20 cellular contexts compared by ENCODE assay signal in the genomic region with DNA sequence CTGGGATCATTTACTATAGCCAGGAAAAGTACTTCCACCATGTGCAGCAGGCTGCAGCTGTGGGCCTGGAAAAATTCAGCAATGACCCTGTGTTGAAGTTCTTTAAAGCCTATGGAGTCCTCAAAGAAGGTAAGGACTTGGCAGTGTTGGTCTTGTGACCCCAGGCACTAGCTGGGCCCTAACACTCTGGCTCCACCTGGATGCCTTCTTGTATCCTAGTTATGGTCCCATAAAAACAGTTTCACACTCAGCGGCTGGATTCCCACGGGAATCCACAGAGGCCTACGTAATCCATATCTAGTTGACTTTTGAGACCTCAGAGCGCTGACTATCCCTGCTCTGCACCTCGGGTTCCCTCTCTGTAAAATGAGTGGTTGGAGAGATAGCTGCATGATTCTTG. TPM values are rescaled to one million over a fixed set of nuclear protein-coding genes. Genes with fewer than 3 reads are reported as not detected.
A peak's percentile ranks its signal among the peaks of the same experiment; 100 is the strongest.
DNase-seq lines count a peak whose midpoint lies in the region; ATAC-seq and TF ChIP-seq lines count a peak whose summit lies in the region.
"Had no signal": no experiment of that assay in that cellular context is flagged by ENCODE, and none has a peak within 500 bp of the region (broad histone marks: within the 10 kb centered on the region; RNA-seq: fewer than 3 reads in every experiment).

No MANE protein-coding gene starts in this region.

- H3K4me3 ChIP-seq in OCI-LY7 (ENCODE audit: low read depth, low read length, poor library complexity, severe bottlenecking): peak overlapping the region; percentile 85
- H3K4me3 ChIP-seq in endodermal cell (ENCODE audit: low read length): no peak overlapping the region
- H3K4me3 ChIP-seq in lower leg skin (ENCODE audit: low read depth, poor library complexity, severe bottlenecking): no peak overlapping the region
- H3K4me3 ChIP-seq: thyroid gland had no signal

- H3K9me3 ChIP-seq in OCI-LY7 (ENCODE audit: low read length) (no peaks in the 10 kb centered on the region), endodermal cell (ENCODE audit: control insufficient read depth, low read length) (no peaks in the 10 kb centered on the region)
- H3K9me3 ChIP-seq: thyroid gland had no signal

- CTCF ChIA-PET in activated CD8-positive, alpha-beta memory T cell treated with anti-CD3 and anti-CD28 coated beads, Interleukin-2, amount 10 ng/mL, durations not matched to agents 7 days and 5 days (lab: Charles Lee): interaction anchor here (0.8 to 5.7 kb wide), 11 partner anchors 9 to 183 kb away, joined by 3 to 37 read pairs (median 3); no protein-coding TSS in a partner anchor
- CTCF ChIA-PET in OCI-LY7 (lab: Charles Lee; ENCODE audit: unreplicated experiment): interaction anchor here (0.7 to 1.4 kb wide), 2 partner anchors 69 to 179 kb away, joined by 3 to 4 read pairs; no protein-coding TSS in a partner anchor

- no peaks in the 10 kb centered on the region for H4K20me1 ChIP-seq in OCI-LY7 (ENCODE audit: insufficient read depth, low read length)

- peaks cover 40% of the 10 kb centered on the region for H3K4me1 Mint-ChIP-seq in activated CD8-positive, alpha-beta memory T cell treated with anti-CD3 and anti-CD28 coated beads, Interleukin-2, amount 10 ng/mL, durations not matched to agents 7 days and 5 days
- peaks cover 16% of the 10 kb centered on the region for H3K4me1 Mint-ChIP-seq in endodermal cell
- peaks cover 43% of the 10 kb centered on the region for H3K4me1 Mint-ChIP-seq in stimulated activated memory B cell treated with anti-CD40 and anti-IgM and Interleukin-4, amounts not matched to agents 10 μg/mL and 1 μg/mL and 100 μg/mL, for 72 hours

- POLR2A ChIA-PET in OCI-LY7 (lab: Charles Lee): interaction anchor here (0.6 to 2.8 kb wide), 14 partner anchors 12 to 179 kb away, joined by 3 to 11 read pairs (median 3); no protein-coding TSS in a partner anchor

- no peaks in the 10 kb centered on the region for H3K9me3 Mint-ChIP-seq in activated CD8-positive, alpha-beta memory T cell treated with anti-CD3 and anti-CD28 coated beads, Interleukin-2, amount 10 ng/mL, durations not matched to agents 7 days and 5 days (ENCODE audit: low read depth)
- H3K9me3 Mint-ChIP-seq in endodermal cell: no peaks in the 10 kb centered on the region
- H3K9me3 Mint-ChIP-seq in stimulated activated memory B cell treated with anti-CD40 and anti-IgM and Interleukin-4, amounts not matched to agents 10 μg/mL and 1 μg/mL and 100 μg/mL, for 72 hours: no peaks in the 10 kb centered on the region

- no peak for ATAC-seq in activated CD8-positive, alpha-beta memory T cell treated with anti-CD3 and anti-CD28 coated beads, Interleukin-2, amount 10 ng/mL, durations not matched to agents 7 days and 5 days
- no peak for ATAC-seq in stimulated activated memory B cell treated with anti-CD40 and anti-IgM and Interleukin-4, amounts not matched to agents 10 μg/mL and 1 μg/mL and 100 μg/mL, for 72 hours

- H3K9ac ChIP-seq in endodermal cell (ENCODE audit: extremely low read depth, low read length, poor library complexity, severe bottlenecking): no peak overlapping the region

- H3K36me3 Mint-ChIP-seq in activated CD8-positive, alpha-beta memory T cell treated with anti-CD3 and anti-CD28 coated beads, Interleukin-2, amount 10 ng/mL, durations not matched to agents 7 days and 5 days: peaks cover 3% of the 10 kb centered on the region
- no peaks in the 10 kb centered on the region for H3K36me3 Mint-ChIP-seq in endodermal cell (ENCODE audit: low read depth)
- peaks cover 8% of the 10 kb centered on the region for H3K36me3 Mint-ChIP-seq in stimulated activated memory B cell treated with anti-CD40 and anti-IgM and Interleukin-4, amounts not matched to agents 10 μg/mL and 1 μg/mL and 100 μg/mL, for 72 hours

- no TSS peak for BruUV-seq in OCI-LY7 (replicated peaks; lab: Mats Ljungman, UMichigan)

- TF ChIP-seq CTCF in OCI-LY7 (conservative IDR thresholded peaks at IDR 0.05; ENCODE audit: low read length): no peak
- no peak for TF ChIP-seq CTCF in endodermal cell (conservative IDR thresholded peaks at IDR 0.05)
- no peak for TF ChIP-seq CTCF in lower leg skin (IDR thresholded peaks at IDR 0.05)

- DNase-seq in activated CD8-positive, alpha-beta memory T cell treated with anti-CD3 and anti-CD28 coated beads, Interleukin-2, amount 10 ng/mL, durations not matched to agents 7 days and 5 days: peak; percentile 37
- DNase-seq in activated CD8-positive, alpha-beta memory T cell treated with anti-CD3 and anti-CD28 coated beads, Interleukin-2, amount 50 U/mL, for 4 hours: no peak
- DNase-seq in OCI-LY7 (ENCODE audit: low spot score): no peak
- DNase-seq in endodermal cell: no peak
- DNase-seq in HUDEP-2 (lab: John Stamatoyannopoulos, UW; ENCODE audit: unreplicated experiment in 76 of 76): no peak
- no peak for DNase-seq in DMS 273 treated with DMSO at 0.1 percent for 48 hours (lab: John Stamatoyannopoulos, UW)
- DNase-seq in lower leg skin (ENCODE audit: low spot score in 2 of 2): no peak
- DNase-seq: ACHN; activated naive CD4-positive, alpha-beta T cell treated with anti-CD3 and anti-CD28 coated beads, Interleukin-2, amount 50 U/mL, for 16 hours; brain microvascular endothelial cell; H7; IMR-90; NCI-H1694; NCI-H345; occipital lobe; SW 1271; thyroid gland; WERI-Rb-1 had no signal

- peaks cover 13% of the 10 kb centered on the region; the same call in 1 of the 2 replicates for H3K79me2 ChIP-seq in OCI-LY7 (ENCODE audit: insufficient read depth, low read depth, low read length)

- 94 to 96% methylated on average over 4 to 5 of the region's 5 CpGs for WGBS in endodermal cell (ENCODE audit: insufficient coverage in 1 of 2, insufficient read length in 1 of 2), 2 experiments
- 89 to 93% methylated on average over 5 of the region's 5 CpGs for WGBS in lower leg skin, 2 donors

- H3K27me3 ChIP-seq in endodermal cell (ENCODE audit: control insufficient read depth, insufficient read depth, low read length, poor library complexity, severe bottlenecking): no peaks in the 10 kb centered on the region
- H3K27me3 ChIP-seq: brain microvascular endothelial cell, thyroid gland had no signal

- H3K4me2 ChIP-seq in OCI-LY7 (ENCODE audit: low read length): peak overlapping the region; percentile 96

- no peaks in the 10 kb centered on the region for H3K9me2 ChIP-seq in OCI-LY7 (ENCODE audit: insufficient read depth, low read length)

- no peak overlapping the region for H2AFZ ChIP-seq in OCI-LY7 (ENCODE audit: low read length)

- intact Hi-C loops in OCI-LY7 (cut with micrococcal nuclease; ENCODE audit: unreplicated experiment): loop anchor here (2.0 kb wide), 1 partner anchor 22 kb away; no protein-coding TSS in a partner anchor
- intact Hi-C loops in lower leg skin (cut with DNase I; ENCODE audit: low total_unique reads): no loop called here

- H3K27ac Mint-ChIP-seq in activated CD8-positive, alpha-beta memory T cell treated with anti-CD3 and anti-CD28 coated beads, Interleukin-2, amount 10 ng/mL, durations not matched to agents 7 days and 5 days: peak overlapping the region; percentile 85
- H3K27ac Mint-ChIP-seq in endodermal cell: no peak overlapping the region
- H3K27ac Mint-ChIP-seq in stimulated activated memory B cell treated with anti-CD40 and anti-IgM and Interleukin-4, amounts not matched to agents 10 μg/mL and 1 μg/mL and 100 μg/mL, for 72 hours: peak overlapping the region; percentile 85

- H3K4me1 ChIP-seq in OCI-LY7 (ENCODE audit: insufficient read depth, low read length, poor library complexity, severe bottlenecking): peaks cover 51% of the 10 kb centered on the region
- no peaks in the 10 kb centered on the region for H3K4me1 ChIP-seq in endodermal cell (ENCODE audit: control insufficient read depth, insufficient read depth, low read length)

- H3K27me3 Mint-ChIP-seq in activated CD8-positive, alpha-beta memory T cell treated with anti-CD3 and anti-CD28 coated beads, Interleukin-2, amount 10 ng/mL, durations not matched to agents 7 days and 5 days: peaks cover 10% of the 10 kb centered on the region
- H3K27me3 Mint-ChIP-seq in endodermal cell (ENCODE audit: insufficient read depth): peaks cover 6% of the 10 kb centered on the region
- no peaks in the 10 kb centered on the region for H3K27me3 Mint-ChIP-seq in stimulated activated memory B cell treated with anti-CD40 and anti-IgM and Interleukin-4, amounts not matched to agents 10 μg/mL and 1 μg/mL and 100 μg/mL, for 72 hours

- H3K4me3 Mint-ChIP-seq in activated CD8-positive, alpha-beta memory T cell treated with anti-CD3 and anti-CD28 coated beads, Interleukin-2, amount 10 ng/mL, durations not matched to agents 7 days and 5 days: no peak overlapping the region
- H3K4me3 Mint-ChIP-seq in endodermal cell: peak overlapping the region; percentile 96
- no peak overlapping the region for H3K4me3 Mint-ChIP-seq in stimulated activated memory B cell treated with anti-CD40 and anti-IgM and Interleukin-4, amounts not matched to agents 10 μg/mL and 1 μg/mL and 100 μg/mL, for 72 hours

- TF ChIP-seq POLR2A in lower leg skin (IDR thresholded peaks at IDR 0.05): no peak

- H3K36me3 ChIP-seq in OCI-LY7 (ENCODE audit: insufficient read depth, low read length) (peaks cover 27% of the 10 kb centered on the region), endodermal cell (ENCODE audit: control insufficient read depth, insufficient read depth, low read length) (no peaks in the 10 kb centered on the region)
- H3K36me3 ChIP-seq: thyroid gland, WERI-Rb-1 had no signal

- H3K27ac ChIP-seq in OCI-LY7 (ENCODE audit: low read depth, low read length, poor library complexity, severe bottlenecking) (peak overlapping the region; percentile 97), endodermal cell (ENCODE audit: low read depth, low read length) (no peak overlapping the region)
- H3K27ac ChIP-seq: brain microvascular endothelial cell, thyroid gland, WERI-Rb-1 had no signal

RNA-seq across cellular contexts. Expression of gene TTC21A, which starts 1.6 kb away (rescaled TPM):
- 1 to 10 TPM; 1.9 to 8.3 TPM for total RNA-seq in activated CD8-positive, alpha-beta memory T cell treated with anti-CD3 and anti-CD28 coated beads, Interleukin-2, amount 10 ng/mL, durations not matched to agents 7 days and 5 days
- total RNA-seq in OCI-LY7 (2014; rRNA removed; shearing (Covaris generic)): 10.5 and 12.8 TPM in 2 replicates
- total RNA-seq in OCI-LY7 (2022) (27.1 and 32.3 TPM in 2 replicates), endodermal cell (1 to 10 TPM; 5.7 to 5.8 TPM), lower leg skin (1 to 10 TPM; 2.7 to 5.6 (median 4.9) TPM)
- 8.1 TPM for polyA plus RNA-seq in endodermal cell (2013, experiment 1 of 2)
- polyA plus RNA-seq in endodermal cell (2013, experiment 2 of 2): 7.0 TPM

RNA-seq across cellular contexts. Expression of gene GORASP1, which starts 1.7 kb away (rescaled TPM):
- 10 to 100 TPM; 28.8 to 32.0 TPM for total RNA-seq in activated CD8-positive, alpha-beta memory T cell treated with anti-CD3 and anti-CD28 coated beads, Interleukin-2, amount 10 ng/mL, durations not matched to agents 7 days and 5 days
- 44.8 and 59.9 TPM in 2 replicates for total RNA-seq in OCI-LY7 (2014; rRNA removed; shearing (Covaris generic))
- 51.5 and 57.9 TPM in 2 replicates for total RNA-seq in OCI-LY7 (2022)
- 10 to 100 TPM; 47.4 to 48.9 TPM for total RNA-seq in endodermal cell
- polyA plus RNA-seq in endodermal cell (2013, experiment 1 of 2): 34.8 TPM
- 28.4 TPM for polyA plus RNA-seq in endodermal cell (2013, experiment 2 of 2)
- 10 to 100 TPM; 40.1 to 87.4 (median 56.4) TPM for total RNA-seq in lower leg skin

RNA-seq across cellular contexts. Expression of gene CSRNP1, which starts 44.3 kb away (rescaled TPM):
- 10 to 100 TPM; 15.6 to 20.2 TPM for total RNA-seq in activated CD8-positive, alpha-beta memory T cell treated with anti-CD3 and anti-CD28 coated beads, Interleukin-2, amount 10 ng/mL, durations not matched to agents 7 days and 5 days
- total RNA-seq in OCI-LY7 (2014; rRNA removed; shearing (Covaris generic)): 9.5 and 10.5 TPM in 2 replicates
- total RNA-seq in OCI-LY7 (2022) (9.4 and 9.7 TPM in 2 replicates), endodermal cell (10 to 100 TPM in 1 of 2 donors, 1 to 10 TPM in 1; 9.2 to 11.1 TPM), lower leg skin (10 to 100 TPM; 63.7 to 97.1 (median 82.2) TPM)
- polyA plus RNA-seq in endodermal cell (2013, experiment 1 of 2): 7.5 TPM
- 8.0 TPM for polyA plus RNA-seq in endodermal cell (2013, experiment 2 of 2)

RNA-seq across cellular contexts. Expression of gene WDR48, which starts 57.3 kb away (rescaled TPM):
- total RNA-seq in activated CD8-positive, alpha-beta memory T cell treated with anti-CD3 and anti-CD28 coated beads, Interleukin-2, amount 10 ng/mL, durations not matched to agents 7 days and 5 days: 10 to 100 TPM; 25.7 to 34.5 TPM
- 12.3 and 15.7 TPM in 2 replicates for total RNA-seq in OCI-LY7 (2014; rRNA removed; shearing (Covaris generic))
- total RNA-seq in OCI-LY7 (2022): 38.4 and 41.6 TPM in 2 replicates
- 10 to 100 TPM; 57.5 to 60.4 TPM for total RNA-seq in endodermal cell
- polyA plus RNA-seq in endodermal cell (2013, experiment 1 of 2): 65.4 TPM
- 57.8 TPM for polyA plus RNA-seq in endodermal cell (2013, experiment 2 of 2)
- 10 to 100 TPM; 21.6 to 41.1 (median 28.5) TPM for total RNA-seq in lower leg skin

RNA-seq across cellular contexts. Expression of gene SCN11A, which starts 57.3 kb away (rescaled TPM):
- under 1 TPM; 0.03 to 0.05 TPM for total RNA-seq in activated CD8-positive, alpha-beta memory T cell treated with anti-CD3 and anti-CD28 coated beads, Interleukin-2, amount 10 ng/mL, durations not matched to agents 7 days and 5 days
- total RNA-seq in OCI-LY7 (2014; rRNA removed; shearing (Covaris generic)): 0.25 TPM in 1 of 2 replicates, not detected in the other
- total RNA-seq in OCI-LY7 (2022) (0.13 and 0.22 TPM in 2 replicates), endodermal cell (under 1 TPM; 0.40 to 0.81 TPM), lower leg skin (under 1 TPM in 3 of 4 donors, not detected in 1; 0.03 to 0.10 (median 0.04) TPM)
- 0.32 TPM for polyA plus RNA-seq in endodermal cell (2013, experiment 1 of 2)
- polyA plus RNA-seq in endodermal cell (2013, experiment 2 of 2): 0.33 TPM
- total RNA-seq: epithelial cell of proximal tubule had no signal
